26 cellular contexts compared by ENCODE assay signal in the genomic region with DNA sequence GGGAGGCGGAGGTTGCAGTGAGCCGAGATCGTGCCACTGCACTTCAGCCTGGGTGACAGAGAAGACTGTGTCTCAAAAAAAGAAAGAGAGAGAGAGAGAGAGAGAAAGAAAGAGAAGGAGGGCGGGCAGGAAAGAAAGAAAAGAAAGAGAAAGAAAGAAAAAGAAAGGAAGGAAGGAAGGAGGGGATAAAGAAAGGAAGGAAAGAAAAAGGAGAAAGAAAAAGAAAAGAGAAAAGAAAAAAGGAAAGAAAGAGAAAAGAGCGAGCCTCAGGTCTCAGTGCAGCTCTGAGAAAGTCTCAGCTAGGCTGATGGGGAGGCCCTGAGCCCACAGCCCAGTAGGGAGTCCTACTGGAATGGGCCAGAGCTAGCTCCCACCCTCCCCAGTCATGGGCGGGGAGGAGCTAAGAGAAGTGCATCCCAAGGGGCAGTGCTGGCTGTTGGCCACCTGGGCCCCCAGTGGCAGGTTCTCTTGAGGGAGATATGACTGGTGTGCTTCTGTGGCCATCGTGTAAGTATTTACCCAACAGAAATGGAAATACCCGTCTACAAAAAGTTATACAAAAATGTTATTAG.
"Had no signal": no experiment of that assay in that cellular context is flagged by ENCODE, and none has a peak within 500 bp of the region (broad histone marks: within the 10 kb centered on the region; RNA-seq: fewer than 3 reads in every experiment).

No MANE protein-coding gene starts in this region.

- ATAC-seq: left lung; mucosa of descending colon; sciatic nerve; stimulated activated effector memory CD8-positive, alpha-beta T cell treated with anti-CD3 and anti-CD28 coated beads, Interleukin-12 subunit alpha, Interleukin-12 subunit beta, amount 100 ng/mL, for 72 hours had no signal

- H3K4me1 ChIP-seq: ascending aorta, left lung, upper lobe of left lung had no signal

- H3K36me3 Mint-ChIP-seq: activated CD4-positive, alpha-beta memory T cell treated with anti-CD3 and anti-CD28 coated beads for 36 hours; activated naive CD4-positive, alpha-beta T cell treated with anti-CD3 and anti-CD28 coated beads, Interleukin-2, amount 10 ng/mL, durations not matched to agents 7 days and 5 days; activated naive CD8-positive, alpha-beta T cell treated with anti-CD3 and anti-CD28 coated beads, Interleukin-2, amount 10 ng/mL, durations not matched to agents 7 days and 5 days; brain; stimulated activated effector memory CD8-positive, alpha-beta T cell treated with anti-CD3 and anti-CD28 coated beads, Interleukin-12 subunit alpha, Interleukin-12 subunit beta, amount 100 ng/mL, for 72 hours had no signal

- H3K9me3 ChIP-seq: ascending aorta, mucosa of descending colon, upper lobe of left lung had no signal

- H3K27ac Mint-ChIP-seq: activated CD4-positive, alpha-beta memory T cell treated with anti-CD3 and anti-CD28 coated beads for 36 hours; activated CD4-positive, alpha-beta T cell treated with anti-CD3 and anti-CD28 coated beads, Interleukin-2, amount 10 ng/mL, durations not matched to agents 24 days and 14 days; activated naive CD4-positive, alpha-beta T cell treated with anti-CD3 and anti-CD28 coated beads, Interleukin-2, amount 10 ng/mL, durations not matched to agents 7 days and 5 days; activated naive CD8-positive, alpha-beta T cell treated with anti-CD3 and anti-CD28 coated beads, Interleukin-2, amount 10 ng/mL, durations not matched to agents 7 days and 5 days; activated T-cell treated with anti-CD3 and anti-CD28 coated beads, Interleukin-2, amount 50 U/mL, for 24 hours; brain; nephron; stimulated activated effector memory CD8-positive, alpha-beta T cell treated with anti-CD3 and anti-CD28 coated beads, Interleukin-12 subunit alpha, Interleukin-12 subunit beta, amount 100 ng/mL, for 72 hours; stimulated activated naive CD8-positive, alpha-beta T cell treated with anti-CD3 and anti-CD28 coated beads, Interleukin-15, Interleukin-2, amounts not matched to agents 100 ng/mL and 50 ng/mL, for 24 hours had no signal

- H3K9me3 Mint-ChIP-seq: activated naive CD4-positive, alpha-beta T cell treated with anti-CD3 and anti-CD28 coated beads, Interleukin-2, amount 10 ng/mL, durations not matched to agents 7 days and 5 days; activated T-cell treated with anti-CD3 and anti-CD28 coated beads, Interleukin-2, amount 50 U/mL, for 24 hours; nephron; stimulated activated effector memory CD8-positive, alpha-beta T cell treated with anti-CD3 and anti-CD28 coated beads, Interleukin-12 subunit alpha, Interleukin-12 subunit beta, amount 100 ng/mL, for 72 hours; stimulated activated naive CD8-positive, alpha-beta T cell treated with anti-CD3 and anti-CD28 coated beads, Interleukin-15, Interleukin-2, amounts not matched to agents 100 ng/mL and 50 ng/mL, for 24 hours had no signal

- H3K27ac ChIP-seq: ascending aorta, left lung, skin epidermis, upper lobe of left lung, WERI-Rb-1 had no signal

- H3K36me3 ChIP-seq: ascending aorta, left lung, upper lobe of left lung, WERI-Rb-1 had no signal

- H3K4me1 Mint-ChIP-seq: activated CD4-positive, alpha-beta T cell treated with anti-CD3 and anti-CD28 coated beads, Interleukin-2, amount 10 ng/mL, durations not matched to agents 24 days and 14 days; activated naive CD4-positive, alpha-beta T cell treated with anti-CD3 and anti-CD28 coated beads, Interleukin-2, amount 10 ng/mL, durations not matched to agents 7 days and 5 days; activated naive CD8-positive, alpha-beta T cell treated with anti-CD3 and anti-CD28 coated beads, Interleukin-2, amount 10 ng/mL, durations not matched to agents 7 days and 5 days; brain; nephron; stimulated activated effector memory CD8-positive, alpha-beta T cell treated with anti-CD3 and anti-CD28 coated beads, Interleukin-12 subunit alpha, Interleukin-12 subunit beta, amount 100 ng/mL, for 72 hours had no signal

- H3K4me3 ChIP-seq: ascending aorta, left lung, lung, mucosa of descending colon, skin epidermis, upper lobe of left lung had no signal

- H3K27me3 ChIP-seq: ascending aorta, left lung, upper lobe of left lung had no signal

- H3K27me3 Mint-ChIP-seq: activated T-cell treated with anti-CD3 and anti-CD28 coated beads, Interleukin-2, amount 50 U/mL, for 24 hours had no signal

- H3K4me3 Mint-ChIP-seq: activated CD4-positive, alpha-beta memory T cell treated with anti-CD3 and anti-CD28 coated beads for 36 hours; activated CD4-positive, alpha-beta T cell treated with anti-CD3 and anti-CD28 coated beads, Interleukin-2, amount 10 ng/mL, durations not matched to agents 24 days and 14 days; activated naive CD4-positive, alpha-beta T cell treated with anti-CD3 and anti-CD28 coated beads, Interleukin-2, amount 10 ng/mL, durations not matched to agents 7 days and 5 days; activated naive CD8-positive, alpha-beta T cell treated with anti-CD3 and anti-CD28 coated beads, Interleukin-2, amount 10 ng/mL, durations not matched to agents 7 days and 5 days; activated T-cell treated with anti-CD3 and anti-CD28 coated beads, Interleukin-2, amount 50 U/mL, for 24 hours; brain; nephron; stimulated activated effector memory CD8-positive, alpha-beta T cell treated with anti-CD3 and anti-CD28 coated beads, Interleukin-12 subunit alpha, Interleukin-12 subunit beta, amount 100 ng/mL, for 72 hours; stimulated activated naive CD8-positive, alpha-beta T cell treated with anti-CD3 and anti-CD28 coated beads, Interleukin-15, Interleukin-2, amounts not matched to agents 100 ng/mL and 50 ng/mL, for 24 hours had no signal

- DNase-seq: activated CD4-positive, alpha-beta memory T cell treated with anti-CD3 and anti-CD28 coated beads for 36 hours; activated CD4-positive, alpha-beta T cell treated with anti-CD3 and anti-CD28 coated beads, Interleukin-2, amount 10 ng/mL, durations not matched to agents 24 days and 14 days; activated CD4-positive, CD25-positive, alpha-beta regulatory T cell treated with anti-CD3 and anti-CD28 coated beads, Interleukin-2, amount 50 U/mL, for 72 hours; activated CD8-positive, alpha-beta memory T cell treated with anti-CD3 and anti-CD28 coated beads, Interleukin-2, amount 50 U/mL, for 4 hours; activated gamma-delta T cell; activated naive CD4-positive, alpha-beta T cell treated with anti-CD3 and anti-CD28 coated beads, Interleukin-2, amount 10 ng/mL, durations not matched to agents 7 days and 5 days; activated naive CD8-positive, alpha-beta T cell treated with anti-CD3 and anti-CD28 coated beads, Interleukin-2, amount 10 ng/mL, durations not matched to agents 7 days and 5 days; activated T-cell treated with anti-CD3 and anti-CD28 coated beads, Interleukin-2, amount 50 U/mL, for 24 hours; cortex of kidney; foreskin fibroblast; head of caudate nucleus; hippocampal formation; left lung; mucosa of descending colon; stimulated activated CD4-positive, alpha-beta T cell treated with anti-CD3 and anti-CD28 coated beads, Interleukin-4, amount 100 ng/mL, for 24 hours; T1000; upper lobe of left lung; WERI-Rb-1 had no signal
